Comparison of ENCODE assay signal across 9 cellular contexts in the genomic region with DNA sequence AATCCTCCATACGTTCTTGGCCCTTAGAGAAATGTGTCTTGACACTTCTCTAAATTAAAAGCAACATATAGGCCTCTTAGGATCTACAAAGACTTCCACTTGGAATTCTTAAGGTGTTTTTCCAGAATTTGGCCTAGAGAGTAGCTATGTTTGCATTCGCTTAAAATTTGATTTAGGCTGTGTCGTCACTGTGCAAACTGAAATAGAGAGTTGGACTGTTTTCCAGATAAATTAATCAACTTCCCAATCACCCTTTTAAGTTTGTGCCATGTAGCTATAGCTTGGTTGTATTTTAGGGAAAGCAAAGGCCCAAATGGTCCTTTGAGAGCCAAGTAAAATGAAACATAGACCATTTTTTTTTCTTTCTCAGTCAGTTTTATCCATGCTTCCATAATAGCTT.
"Had no signal": no experiment of that assay in that cellular context is flagged by ENCODE, and none has a peak within 500 bp of the region (broad histone marks: within the 10 kb centered on the region; RNA-seq: fewer than 3 reads in every experiment).

No MANE protein-coding gene starts in this region.

- H3K4me3 ChIP-seq: GM23248, HAP-1, K562 had no signal

- ATAC-seq: HCT116, K562 had no signal

- DNase-seq: GM23248, GOT3, H7, HFFc6, IMR-90 had no signal

- H3K27ac ChIP-seq: GM23248, HL-60 had no signal

- H3K4me1 ChIP-seq: HAP-1 had no signal

- H3K9me3 ChIP-seq: HAP-1 had no signal

- H3K36me3 ChIP-seq: HAP-1 had no signal
